In the genomic region with DNA sequence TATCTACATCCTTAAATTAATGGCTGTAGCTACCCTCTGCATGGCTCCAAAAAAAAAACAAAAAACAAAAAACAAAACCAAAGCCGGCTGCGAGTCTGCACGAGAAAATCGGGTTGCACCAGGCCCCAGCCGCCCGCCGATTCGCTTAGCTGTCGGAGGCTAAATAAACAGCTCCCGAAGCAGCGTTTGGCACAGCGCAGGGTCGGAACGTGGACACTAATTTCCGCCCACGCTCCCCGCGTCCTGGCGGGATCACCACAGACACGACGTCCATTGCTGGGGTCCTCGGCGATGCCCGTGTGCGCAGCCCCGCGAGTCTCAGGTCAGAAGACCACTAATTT, we compare ENCODE assay signal across 8 cellular contexts. TPM values are rescaled to one million over a fixed set of nuclear protein-coding genes. Genes with fewer than 3 reads are reported as not detected.
DNase-seq lines count a peak whose midpoint lies in the region; ATAC-seq, FAIRE-seq and TF ChIP-seq lines count a peak whose summit lies in the region.

No MANE protein-coding gene starts in this region.

- no peaks in the 10 kb centered on the region for H3K9me3 ChIP-seq in A549
- H3K9me3 ChIP-seq in breast epithelium, result no peaks in the 10 kb centered on the region
- no peaks in the 10 kb centered on the region for H3K9me3 ChIP-seq in kidney (ENCODE audit: control insufficient read depth in 1 of 2, low read length in 2 of 2)

- TF ChIP-seq RAD21 in A549 (conservative IDR thresholded peaks at IDR 0.05 in 1 of 2, IDR thresholded peaks at IDR 0.05 in 1 of 2), result no peak

- DNase-seq in A549 (ENCODE audit: low read depth in 1 of 2, low spot score in 1 of 2), result peak in 1 of 2 experiments; percentile 38
- peak; percentile 24 for DNase-seq in Jurkat, Clone E6-1 (ENCODE audit: low read depth, low spot score)
- DNase-seq in T-helper 2 cell, result peak in 3 of 5 experiments; percentile 23 to 78 (median 27)
- peak; percentile 50 to 64 for DNase-seq in breast epithelium (ENCODE audit: low spot score in 2 of 2)
- peak; percentile 90 for DNase-seq in kidney
- peak; percentile 57 for DNase-seq in stimulated activated CD4-positive, alpha-beta T cell treated with anti-CD3 and anti-CD28 coated beads, Interleukin-1b, Interleukin-23, amount 100 ng/mL, for 48 hours

- H3K36me3 ChIP-seq in breast epithelium (no peaks in the 10 kb centered on the region), kidney (ENCODE audit: control insufficient read depth in 1 of 2, insufficient read depth in 2 of 2, low read length in 2 of 2) (no peaks in the 10 kb centered on the region)

- ATAC-seq in A549, result peak; percentile 45 to 62
- peak; percentile 16 for ATAC-seq in GM18907 (IDR thresholded peaks at IDR 0.05; ENCODE audit: unreplicated experiment)
- no peak for ATAC-seq in GM21526 (IDR thresholded peaks at IDR 0.05; ENCODE audit: low FRiP score, unreplicated experiment)

- H3K9ac ChIP-seq in kidney (ENCODE audit: low read length in 2 of 2), result peak overlapping the region; percentile 84 to 94

- peak overlapping the region; percentile 93 for H3K4me3 ChIP-seq in A549
- peak overlapping the region; percentile 88 for H3K4me3 ChIP-seq in Jurkat, Clone E6-1 (ENCODE audit: low read length)
- H3K4me3 ChIP-seq in breast epithelium, result peak overlapping the region; percentile 98 to 99 (median 98)
- peak overlapping the region; percentile 83 to 87 for H3K4me3 ChIP-seq in kidney (ENCODE audit: low read length in 2 of 2)

- intact Hi-C loops in breast epithelium (cut with DNase I; ENCODE audit: low total_unique reads) (no loop called here), kidney (cut with DNase I) (no loop called here)

- WGBS in A549 (ENCODE audit: missing lambda C conversion rate), result under 1% methylated on average over 27 of the region's 27 CpGs

- H3K4me1 ChIP-seq in A549, result peaks cover 36% of the 10 kb centered on the region
- H3K4me1 ChIP-seq in breast epithelium, result peaks cover 0 to 15% of the 10 kb centered on the region in 2 donors
- H3K4me1 ChIP-seq in kidney (ENCODE audit: control insufficient read depth in 1 of 2, insufficient read depth in 1 of 2, low read depth in 1 of 2, low read length in 2 of 2), result peaks cover 10 to 11% of the 10 kb centered on the region in 2 donors

- H3K4me2 ChIP-seq in A549, result peak overlapping the region; percentile 97

- TF ChIP-seq CTCF in A549 (IDR thresholded peaks at IDR 0.05), result no peak
- no peak for TF ChIP-seq CTCF in breast epithelium (IDR thresholded peaks at IDR 0.05)
- no peak for TF ChIP-seq CTCF in kidney (IDR thresholded peaks at IDR 0.05; ENCODE audit: borderline replicate concordance, extremely low read depth, insufficient read depth)

- H3K27me3 ChIP-seq in breast epithelium, result no peaks in the 10 kb centered on the region

- POLR2A ChIA-PET in A549 (lab: Yijun Ruan, JAX), result interaction anchor here (0.5 to 3.0 kb wide), 4 partner anchors 8 to 593 kb away, joined by 5 to 20 read pairs (median 6); a partner anchor contains a TSS

- H3K27ac ChIP-seq in A549 (peak overlapping the region; percentile 96 to 98), breast epithelium (peak overlapping the region; percentile 93 to 97), kidney (ENCODE audit: low read depth in 2 of 2, low read length in 2 of 2) (peak overlapping the region; percentile 97 to 98)

- TF ChIP-seq POLR2A in A549 (IDR thresholded peaks at IDR 0.05; ENCODE audit: low read length) (no peak), breast epithelium (IDR thresholded peaks at IDR 0.05) (no peak)

- no peak for FAIRE-seq in A549 (lab: Jason Lieb, UNC)
- FAIRE-seq in kidney (lab: Jason Lieb, UNC), result no peak

- CTCF ChIA-PET in A549 (lab: Yijun Ruan, JAX), result interaction anchor here (0.6 to 1.2 kb wide), 2 partner anchors 42 to 103 kb away, joined by 3 to 6 read pairs; no protein-coding TSS in a partner anchor

- TF ChIP-seq EP300 in A549 (IDR thresholded peaks at IDR 0.05), result no peak

TF ChIP-seq in A549, 52 proteins besides CTCF, POLR2A, EP300 and RAD21:
- TF ChIP-seq, protein P1, sequence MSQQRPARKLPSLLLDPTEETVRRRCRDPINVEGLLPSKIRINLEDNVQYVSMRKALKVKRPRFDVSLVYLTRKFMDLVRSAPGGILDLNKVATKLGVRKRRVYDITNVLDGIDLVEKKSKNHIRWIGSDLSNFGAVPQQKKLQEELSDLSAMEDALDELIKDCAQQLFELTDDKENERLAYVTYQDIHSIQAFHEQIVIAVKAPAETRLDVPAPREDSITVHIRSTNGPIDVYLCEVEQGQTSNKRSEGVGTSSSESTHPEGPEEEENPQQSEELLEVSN (IDR thresholded peaks at IDR 0.05; ENCODE audit: borderline replicate concordance, low read depth), result peak; percentile 90; the same call in 1 of the 2 replicates
- TF ChIP-seq MAFK (IDR thresholded peaks at IDR 0.05; ENCODE audit: partially characterized antibody), result no peak
- peak; percentile 8; the same call in 1 of the 2 replicates for TF ChIP-seq TP53 (CRISPR knock-in tag; IDR thresholded peaks at IDR 0.05)
- TF ChIP-seq RFX5 (IDR thresholded peaks at IDR 0.05), result no peak
- TF ChIP-seq MYC (IDR thresholded peaks at IDR 0.05; ENCODE audit: borderline replicate concordance, low read length), result 0 out of 2 replicates have a peak, but pooled peaks have one; percentile 9

RNA-seq across cellular contexts. Expression of a gene that starts 0.7 kb away (rescaled TPM):
- 20.9 and 23.6 TPM in 2 replicates for polyA plus RNA-seq in A549 (2011; rRNA removed)
- 6.5 and 11.9 TPM in 2 replicates for polyA plus RNA-seq in A549 (2012; cell fraction: cytosol; rRNA removed)
- polyA plus RNA-seq in A549 (2012; cell fraction: nucleus; rRNA removed), result 9.8 and 13.5 TPM in 2 replicates
- polyA plus RNA-seq in A549 (2017; fragmentation: RNase III; extraction: RNeasy Plus Mini Kit Qiagen cat#74134 plus additional on column Dnase treatment), result 12.6 to 14.2 TPM (median 13.6 TPM) in 3 replicates
- 56.9 and 91.7 TPM in 2 replicates for polyA minus RNA-seq in A549 (2011; rRNA and poly(A)+ RNA removed)
- 6.1 TPM for polyA plus RNA-seq in Jurkat, Clone E6-1 (2012; ENCODE audit: insufficient read depth, insufficient read length)
- total RNA-seq in breast epithelium, result 10 to 100 TPM; 47.4 to 63.4 (median 52.8) TPM
- total RNA-seq in kidney, result 68.3 TPM
- 5.1 TPM for polyA plus RNA-seq in kidney (ENCODE audit: insufficient read depth, low read depth, low replicate concordance)

RNA-seq across cellular contexts. Expression of a gene that starts 40.8 kb away (rescaled TPM):
- polyA plus RNA-seq in A549 (2011; rRNA removed) (23.6 and 29.6 TPM in 2 replicates), A549 (2017; fragmentation: RNase III; extraction: RNeasy Plus Mini Kit Qiagen cat#74134 plus additional on column Dnase treatment) (11.6 to 12.9 TPM (median 12.9 TPM) in 3 replicates), kidney (ENCODE audit: insufficient read depth, low read depth, low replicate concordance) (6.4 TPM)
- 9.8 and 10.5 TPM in 2 replicates for polyA plus RNA-seq in A549 (2012; cell fraction: cytosol; rRNA removed)
- polyA plus RNA-seq in A549 (2012; cell fraction: nucleus; rRNA removed), result 23.3 and 25.0 TPM in 2 replicates
- 46.8 and 53.9 TPM in 2 replicates for polyA minus RNA-seq in A549 (2011; rRNA and poly(A)+ RNA removed)
- polyA plus RNA-seq in Jurkat, Clone E6-1 (2012; ENCODE audit: insufficient read depth, insufficient read length), result 15.7 TPM
- total RNA-seq in breast epithelium (10 to 100 TPM; 13.3 to 30.6 (median 19.0) TPM), kidney (17.1 TPM)
